Comparison of ENCODE assay signal across 18 cellular contexts in genomic region chr19:43507880-43508279, GRCh38. TPM values are rescaled to one million over a fixed set of nuclear protein-coding genes. Genes with fewer than 3 reads are reported as not detected.
"Had no signal": no experiment of that assay in that cellular context is flagged by ENCODE, and none has a peak within 500 bp of the region (broad histone marks: within the 10 kb centered on the region; RNA-seq: fewer than 3 reads in every experiment).

No MANE protein-coding gene starts in this region.

- ATAC-seq: left ventricle myocardium superior; stimulated activated naive CD8-positive, alpha-beta T cell treated with anti-CD3 and anti-CD28 coated beads, Interleukin-15, Interleukin-2, amounts not matched to agents 100 U/mL and 50 U/mL, for 24 hours had no signal

- H3K27me3 ChIP-seq: transverse colon had no signal

- H3K27me3 Mint-ChIP-seq: activated CD4-positive, alpha-beta memory T cell treated with anti-CD3 and anti-CD28 coated beads, Interleukin-2, amount 10 ng/mL, durations not matched to agents 7 days and 5 days; activated naive CD8-positive, alpha-beta T cell treated with anti-CD3 and anti-CD28 coated beads for 36 hours had no signal

- DNase-seq: activated CD4-positive, alpha-beta memory T cell treated with anti-CD3 and anti-CD28 coated beads, Interleukin-2, amount 10 ng/mL, durations not matched to agents 7 days and 5 days; activated gamma-delta T cell treated with Interleukin-2 at 50 U/mL for 16 hours; activated naive CD8-positive, alpha-beta T cell treated with anti-CD3 and anti-CD28 coated beads for 36 hours; activated T-cell treated with anti-CD3 and anti-CD28 coated beads, Interleukin-2, amount 50 U/mL, for 48 hours; effector memory CD4-positive, alpha-beta T cell; kidney glomerular epithelial cell; left ventricle myocardium superior; retina; stimulated activated CD4-positive, alpha-beta T cell treated with anti-CD3 and anti-CD28 coated beads, Interleukin-4, amount 100 ng/mL, for 4 hours; stimulated activated CD8-positive, alpha-beta memory T cell treated with anti-CD3 and anti-CD28 coated beads, Interleukin-4, amount 100 ng/mL, for 48 hours; stimulated activated naive CD8-positive, alpha-beta T cell treated with anti-CD3 and anti-CD28 coated beads, Interleukin-15, Interleukin-2, amounts not matched to agents 100 U/mL and 50 U/mL, for 24 hours; T-helper 1 cell; transverse colon; WERI-Rb-1 had no signal

- H3K4me3 Mint-ChIP-seq: activated CD4-positive, alpha-beta memory T cell treated with anti-CD3 and anti-CD28 coated beads, Interleukin-2, amount 10 ng/mL, durations not matched to agents 7 days and 5 days; activated naive CD8-positive, alpha-beta T cell treated with anti-CD3 and anti-CD28 coated beads for 36 hours; dendritic cell treated with granulocyte-macrophage colony-stimulating factor and Interleukin-4, amounts not matched to agents 40 ng/mL and 50 ng/mL, for 4 days had no signal

- H3K9me3 ChIP-seq: neutrophil, transverse colon had no signal

- H3K27ac ChIP-seq: neutrophil, transverse colon, WERI-Rb-1 had no signal

- H3K4me3 ChIP-seq: skin epidermis, transverse colon had no signal

- H3K27ac Mint-ChIP-seq: activated CD4-positive, alpha-beta memory T cell treated with anti-CD3 and anti-CD28 coated beads, Interleukin-2, amount 10 ng/mL, durations not matched to agents 7 days and 5 days; activated naive CD8-positive, alpha-beta T cell treated with anti-CD3 and anti-CD28 coated beads for 36 hours; dendritic cell treated with granulocyte-macrophage colony-stimulating factor and Interleukin-4, amounts not matched to agents 40 ng/mL and 50 ng/mL, for 4 days had no signal

- H3K9me3 Mint-ChIP-seq: activated CD4-positive, alpha-beta memory T cell treated with anti-CD3 and anti-CD28 coated beads, Interleukin-2, amount 10 ng/mL, durations not matched to agents 7 days and 5 days; activated naive CD8-positive, alpha-beta T cell treated with anti-CD3 and anti-CD28 coated beads for 36 hours; dendritic cell treated with granulocyte-macrophage colony-stimulating factor and Interleukin-4, amounts not matched to agents 40 ng/mL and 50 ng/mL, for 4 days had no signal

RNA-seq across cellular contexts. Expression of gene LYPD3, which starts 42.5 kb away (rescaled TPM):
- total RNA-seq: cerebellum had no signal
